In the genomic region with DNA sequence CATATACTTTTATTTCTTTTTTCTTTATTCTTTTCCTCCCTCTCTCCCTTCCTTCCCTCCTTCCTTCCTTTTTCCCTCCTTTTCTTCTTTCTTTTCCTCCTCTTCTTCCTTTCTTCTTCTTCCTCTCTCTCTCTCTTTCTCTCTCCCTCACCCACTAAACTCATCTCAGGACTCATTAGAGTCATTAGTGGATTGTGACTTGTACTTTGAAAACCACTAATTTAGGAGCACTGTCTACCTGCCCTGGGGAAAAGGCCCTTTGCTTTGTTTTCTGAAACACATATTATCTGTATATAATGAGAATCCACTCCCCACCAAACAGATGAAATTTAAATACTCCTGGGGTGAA, we compare ENCODE assay signal across 20 cellular contexts.
DNase-seq lines count a peak whose midpoint lies in the region; ATAC-seq and TF ChIP-seq lines count a peak whose summit lies in the region.
"Had no signal": no experiment of that assay in that cellular context is flagged by ENCODE, and none has a peak within 500 bp of the region (broad histone marks: within the 10 kb centered on the region; RNA-seq: fewer than 3 reads in every experiment).

No MANE protein-coding gene starts in this region.

- H3K4me3 Mint-ChIP-seq in CD4-positive, alpha-beta T cell: no peak overlapping the region
- H3K4me3 Mint-ChIP-seq in activated B cell treated with CpG ODN at 0.5 μM for 24 hours (peak overlapping the region; percentile 47), naive B cell (peak overlapping the region; percentile 17 to 91 (median 70))

- H3K4me2 ChIP-seq in DND-41 (ENCODE audit: insufficient read depth, low read length): peak overlapping the region; percentile 33; the same call in 1 of the 2 replicates
- H3K4me2 ChIP-seq: KMS-11 had no signal

- TF ChIP-seq CTCF in CD4-positive, alpha-beta T cell (IDR thresholded peaks at IDR 0.05): no peak
- TF ChIP-seq CTCF in DND-41 (IDR thresholded peaks at IDR 0.05; ENCODE audit: borderline replicate concordance, extremely low read depth, low read length, poor library complexity, severe bottlenecking) (no peak), activated B cell treated with CpG ODN at 0.5 μM for 24 hours (IDR thresholded peaks at IDR 0.05) (no peak)

- no peaks in the 10 kb centered on the region for H3K79me2 ChIP-seq in DND-41 (ENCODE audit: insufficient read depth, low read length)

- H3K9me3 ChIP-seq in CD4-positive, alpha-beta T cell (ENCODE audit: control insufficient read depth, low read length): no peaks in the 10 kb centered on the region
- no peaks in the 10 kb centered on the region for H3K9me3 ChIP-seq in DND-41 (ENCODE audit: insufficient read depth, low read length, severe bottlenecking)
- H3K9me3 ChIP-seq: heart left ventricle had no signal

- H3K4me1 Mint-ChIP-seq in CD4-positive, alpha-beta T cell (ENCODE audit: low read depth): peaks cover 72% of the 10 kb centered on the region
- H3K4me1 Mint-ChIP-seq in activated B cell treated with CpG ODN at 0.5 μM for 24 hours (peaks cover 73% of the 10 kb centered on the region), naive B cell (peaks cover 47 to 65% (median 63%) of the 10 kb centered on the region in 3 donors)

- no peaks in the 10 kb centered on the region for H3K9me3 Mint-ChIP-seq in CD4-positive, alpha-beta T cell
- H3K9me3 Mint-ChIP-seq in activated B cell treated with CpG ODN at 0.5 μM for 24 hours (no peaks in the 10 kb centered on the region), naive B cell (no peaks in the 10 kb centered on the region)

- peaks cover 32% of the 10 kb centered on the region for H3K4me1 ChIP-seq in DND-41 (ENCODE audit: insufficient read depth, low read length)

- intact Hi-C loops in CD4-positive, alpha-beta T cell (cut with DNase I, micrococcal nuclease): no loop called here
- intact Hi-C loops in activated B cell treated with CpG ODN at 0.5 μM for 24 hours (cut with micrococcal nuclease): no loop called here

- no peak for ATAC-seq in CD4-positive, alpha-beta T cell (ENCODE audit: poor library complexity)
- no peak for ATAC-seq in DND-41 (ENCODE audit: insufficient read depth, low read depth)
- no peak for ATAC-seq in activated B cell treated with CpG ODN at 0.5 μM for 24 hours (ENCODE audit: low read depth)
- no peak for ATAC-seq in naive B cell (ENCODE audit: low read depth in 2 of 2)
- no peak for ATAC-seq in HG03025 (IDR thresholded peaks at IDR 0.05; ENCODE audit: low FRiP score, unreplicated experiment)
- no peak for ATAC-seq in HG02642 (IDR thresholded peaks at IDR 0.05; ENCODE audit: poor library complexity, unreplicated experiment)
- ATAC-seq: heart left ventricle, Panc1 had no signal

- H3K27ac ChIP-seq in CD4-positive, alpha-beta T cell (ENCODE audit: low read depth, low read length): peak overlapping the region; percentile 66
- H3K27ac ChIP-seq in DND-41 (ENCODE audit: low read length): peak overlapping the region; percentile 72
- H3K27ac ChIP-seq: heart left ventricle, KMS-11, SK-N-MC had no signal

- no peak overlapping the region for H3K9ac ChIP-seq in DND-41 (ENCODE audit: low read depth, low read length)
- H3K9ac ChIP-seq: KMS-11 had no signal

- no peak overlapping the region for H3K4me3 ChIP-seq in DND-41 (ENCODE audit: low read depth in 1 of 2, low read length in 2 of 2)
- H3K4me3 ChIP-seq: heart left ventricle, lung, SK-N-MC had no signal

- H3K36me3 Mint-ChIP-seq in CD4-positive, alpha-beta T cell (ENCODE audit: low read depth): no peaks in the 10 kb centered on the region
- H3K36me3 Mint-ChIP-seq in activated B cell treated with CpG ODN at 0.5 μM for 24 hours (ENCODE audit: low read depth): no peaks in the 10 kb centered on the region
- no peaks in the 10 kb centered on the region for H3K36me3 Mint-ChIP-seq in naive B cell

- H2AFZ ChIP-seq in DND-41 (ENCODE audit: low read depth, low read length): no peak overlapping the region; the same call in 1 of the 2 replicates

- H3K27ac Mint-ChIP-seq in CD4-positive, alpha-beta T cell: peak overlapping the region; percentile 95
- H3K27ac Mint-ChIP-seq in activated B cell treated with CpG ODN at 0.5 μM for 24 hours: peak overlapping the region; percentile 88
- H3K27ac Mint-ChIP-seq in naive B cell: peak overlapping the region; percentile 58 to 95 (median 83)
- H3K27ac Mint-ChIP-seq: progenitor cell of endocrine pancreas had no signal

- no peak for DNase-seq in CD4-positive, alpha-beta T cell
- DNase-seq in DND-41: no peak
- no peak for DNase-seq in activated B cell treated with CpG ODN at 0.5 μM for 24 hours
- no peak for DNase-seq in naive B cell
- no peak for DNase-seq in stimulated activated CD4-positive, alpha-beta T cell treated with anti-CD3 and anti-CD28 coated beads, Interleukin-4, amount 100 ng/mL, for 4 hours
- DNase-seq: activated CD4-positive, alpha-beta T cell treated with anti-CD3 and anti-CD28 coated beads, Interleukin-2, amount 50 U/mL, for 48 hours; activated effector memory CD4-positive, alpha-beta T cell treated with anti-CD3 and anti-CD28 coated beads, Interleukin-2, amount 50 U/mL, for 16 hours; AML-193; GDM1; heart left ventricle; NCI-H1417; NCI-H526 treated with DMSO at 0.1 percent for 48 hours; stimulated activated CD4-positive, alpha-beta T cell treated with anti-CD3 and anti-CD28 coated beads, Interleukin-2, amount 100 ng/mL, for 48 hours had no signal

- POLR2A ChIA-PET in CD4-positive, alpha-beta T cell (lab: Charles Lee): interaction anchor here (0.7 to 6.4 kb wide), 4 partner anchors 11 to 173 kb away, joined by 3 to 87 read pairs (median 3); no protein-coding TSS in a partner anchor
- POLR2A ChIA-PET in activated B cell treated with CpG ODN at 0.5 μM for 24 hours (lab: Charles Lee): interaction anchor here (0.6 to 6.0 kb wide), 5 partner anchors 8 to 69 kb away, joined by 3 to 58 read pairs (median 4); a partner anchor contains a TSS

- CTCF ChIA-PET in CD4-positive, alpha-beta T cell (lab: Charles Lee): no interaction called here
- CTCF ChIA-PET in activated B cell treated with CpG ODN at 0.5 μM for 24 hours (lab: Charles Lee): interaction anchor here (1.0 to 3.1 kb wide), 2 partner anchors 8 to 11 kb away, joined by 3 to 18 read pairs; no protein-coding TSS in a partner anchor

- H3K36me3 ChIP-seq in DND-41 (ENCODE audit: insufficient read depth, low read length): no peaks in the 10 kb centered on the region
- H3K36me3 ChIP-seq: heart left ventricle had no signal

- H3K27me3 ChIP-seq in CD4-positive, alpha-beta T cell (ENCODE audit: control insufficient read depth, insufficient read depth, low read length): no peaks in the 10 kb centered on the region
- no peaks in the 10 kb centered on the region for H3K27me3 ChIP-seq in DND-41 (ENCODE audit: insufficient read depth, low read length, poor library complexity)
- H3K27me3 ChIP-seq: heart left ventricle had no signal

- no peaks in the 10 kb centered on the region for H4K20me1 ChIP-seq in DND-41 (ENCODE audit: insufficient read depth, low read length)

- no peaks in the 10 kb centered on the region for H3K27me3 Mint-ChIP-seq in CD4-positive, alpha-beta T cell
- H3K27me3 Mint-ChIP-seq in activated B cell treated with CpG ODN at 0.5 μM for 24 hours (no peaks in the 10 kb centered on the region), naive B cell (no peaks in the 10 kb centered on the region)
- H3K27me3 Mint-ChIP-seq: progenitor cell of endocrine pancreas had no signal
